Comparison of ENCODE assay signal across 8 cellular contexts in genomic region chr19:3700242-3701032, GRCh38. TPM values are rescaled to one million over a fixed set of nuclear protein-coding genes. Genes with fewer than 3 reads are reported as not detected.
DNase-seq lines count a peak whose midpoint lies in the region; ATAC-seq lines count a peak whose summit lies in the region.

Gene PIP5K1C, minus strand, starts transcription at chr19:3700468. Its CDS starts 78 bp downstream, at chr19:3700390.

- H3K27me3 Mint-ChIP-seq in effector memory CD8-positive, alpha-beta T cell = peaks cover 0 to 1% of the 10 kb centered on the region in 2 donors

- H3K27ac Mint-ChIP-seq in effector memory CD8-positive, alpha-beta T cell = peak within 1 kb of the TSS in 1 of 2 donors; percentile 90

- peaks cover 19 to 28% of the 10 kb centered on the region in 2 donors for H3K4me1 Mint-ChIP-seq in effector memory CD8-positive, alpha-beta T cell (ENCODE audit: low read depth in 2 of 2)

- DNase-seq in CD1c-positive myeloid dendritic cell (ENCODE audit: extremely low spot score) (peak; percentile 96), NCI-H82 (lab: John Stamatoyannopoulos, UW) (peak; percentile 85), mesenteric fat pad (ENCODE audit: low spot score) (peak; percentile 98)
- peak; percentile 98 for DNase-seq in activated CD8-positive, alpha-beta memory T cell treated with anti-CD3 and anti-CD28 coated beads for 24 hours
- peak; percentile 92 to 93 (median 92) for DNase-seq in effector memory CD8-positive, alpha-beta T cell
- DNase-seq in stimulated activated CD8-positive, alpha-beta memory T cell treated with anti-CD3 and anti-CD28 coated beads, Interleukin-15, amount 100 ng/mL, for 4 hours (ENCODE audit: low read depth in 2 of 2) = peak; percentile 80 to 86

- H3K4me3 Mint-ChIP-seq in effector memory CD8-positive, alpha-beta T cell = peak within 1 kb of the TSS; percentile 91 to 95

- H3K9me3 Mint-ChIP-seq in effector memory CD8-positive, alpha-beta T cell = no peaks in the 10 kb centered on the region

- ATAC-seq in GM19324 (IDR thresholded peaks at IDR 0.05; ENCODE audit: low FRiP score, unreplicated experiment) (peak; percentile 88), HG03520 (IDR thresholded peaks at IDR 0.05; ENCODE audit: unreplicated experiment) (peak; percentile 54)
- peak; percentile 97 for ATAC-seq in effector memory CD8-positive, alpha-beta T cell (replicated peaks)

- H3K36me3 Mint-ChIP-seq in effector memory CD8-positive, alpha-beta T cell (ENCODE audit: insufficient read depth) = peaks cover 5% of the 10 kb centered on the region

RNA-seq across cellular contexts. Expression of gene PIP5K1C, which starts in this region (rescaled TPM):
- total RNA-seq in mesenteric fat pad = 40.0 TPM

Comparison
In these comparisons a context has a peak if more than half of its experiments do, and no peak if none do; other contexts are left out.
1. Peak in every context shown above with its lines: DNase-seq and ATAC-seq.